9 cellular contexts compared by ENCODE assay signal in genomic region chr12:8823565-8824300, GRCh38. TPM values are rescaled to one million over a fixed set of nuclear protein-coding genes. Genes with fewer than 3 reads are reported as not detected.
DNase-seq lines count a peak whose midpoint lies in the region; ATAC-seq, FAIRE-seq and TF ChIP-seq lines count a peak whose summit lies in the region.
"Had no signal": no experiment of that assay in that cellular context is flagged by ENCODE, and none has a peak within 500 bp of the region (broad histone marks: within the 10 kb centered on the region; RNA-seq: fewer than 3 reads in every experiment).

No MANE protein-coding gene starts in this region.

- POLR2A ChIA-PET in A673 (lab: Charles Lee; ENCODE audit: low non-redundant PET), result no interaction called here

- peak; percentile 43 for DNase-seq in A673 (ENCODE audit: low spot score)
- no peak for DNase-seq in HFF-Myc (ENCODE audit: extremely low read depth, low read depth)
- DNase-seq in bronchial epithelial cell (ENCODE audit: low read depth), result no peak
- no peak for DNase-seq in left lobe of liver (ENCODE audit: low spot score)
- no peak for DNase-seq in mesenteric fat pad (ENCODE audit: low spot score)
- no peak for DNase-seq in GDM1 (lab: John Stamatoyannopoulos, UW)
- DNase-seq in effector CD4-positive, alpha-beta T cell, result no peak
- DNase-seq in activated CD8-positive, alpha-beta memory T cell treated with anti-CD3 and anti-CD28 coated beads, Interleukin-2, amount 10 ng/mL, durations not matched to agents 7 days and 5 days, result no peak
- DNase-seq: activated CD4-positive, alpha-beta memory T cell treated with anti-CD3 and anti-CD28 coated beads, Interleukin-2, amount 10 ng/mL, durations not matched to agents 7 days and 5 days had no signal

- H3K9me3 Mint-ChIP-seq in activated CD8-positive, alpha-beta memory T cell treated with anti-CD3 and anti-CD28 coated beads, Interleukin-2, amount 10 ng/mL, durations not matched to agents 7 days and 5 days (ENCODE audit: low read depth), result no peaks in the 10 kb centered on the region
- H3K9me3 Mint-ChIP-seq: activated CD4-positive, alpha-beta memory T cell treated with anti-CD3 and anti-CD28 coated beads, Interleukin-2, amount 10 ng/mL, durations not matched to agents 7 days and 5 days had no signal

- H3K9me3 ChIP-seq in A673 (ENCODE audit: low read depth, low read length, poor library complexity, severe bottlenecking), result no peaks in the 10 kb centered on the region

- no peaks in the 10 kb centered on the region for H3K36me3 Mint-ChIP-seq in activated CD8-positive, alpha-beta memory T cell treated with anti-CD3 and anti-CD28 coated beads, Interleukin-2, amount 10 ng/mL, durations not matched to agents 7 days and 5 days

- ATAC-seq in left lobe of liver, result peak; percentile 53
- ATAC-seq in activated CD8-positive, alpha-beta memory T cell treated with anti-CD3 and anti-CD28 coated beads, Interleukin-2, amount 10 ng/mL, durations not matched to agents 7 days and 5 days, result no peak

- H3K36me3 ChIP-seq in A673 (ENCODE audit: insufficient read depth, low read length, poor library complexity, severe bottlenecking) (no peaks in the 10 kb centered on the region), bronchial epithelial cell (ENCODE audit: control insufficient read depth, insufficient read depth, low read length) (no peaks in the 10 kb centered on the region)

- no peaks in the 10 kb centered on the region for H3K4me1 ChIP-seq in A673 (ENCODE audit: insufficient read depth, low read length, poor library complexity, severe bottlenecking)

- no peak overlapping the region for H3K4me3 Mint-ChIP-seq in activated CD8-positive, alpha-beta memory T cell treated with anti-CD3 and anti-CD28 coated beads, Interleukin-2, amount 10 ng/mL, durations not matched to agents 7 days and 5 days
- H3K4me3 Mint-ChIP-seq: activated CD4-positive, alpha-beta memory T cell treated with anti-CD3 and anti-CD28 coated beads, Interleukin-2, amount 10 ng/mL, durations not matched to agents 7 days and 5 days had no signal

- FAIRE-seq in bronchial epithelial cell (lab: Jason Lieb, UNC), result no peak

- peak; percentile 66 for TF ChIP-seq CTCF in A673 (conservative IDR thresholded peaks at IDR 0.05; ENCODE audit: low read depth, low read length)
- TF ChIP-seq CTCF in HFF-Myc (IDR thresholded peaks at IDR 0.05; ENCODE audit: low read depth, low read length, missing control alignments), result peak; percentile 71
- peak; percentile 43 for TF ChIP-seq CTCF in bronchial epithelial cell (IDR thresholded peaks at IDR 0.05; ENCODE audit: insufficient read depth, low read length, severe bottlenecking)

- H3K4me3 ChIP-seq in A673 (ENCODE audit: low read depth, low read length, poor library complexity, severe bottlenecking) (no peak overlapping the region), HFF-Myc (replicated peaks; ENCODE audit: low read depth, low read length) (no peak overlapping the region), bronchial epithelial cell (ENCODE audit: low read depth, low read length) (peak overlapping the region; percentile 13)

- peaks cover 16% of the 10 kb centered on the region for H3K27me3 Mint-ChIP-seq in activated CD8-positive, alpha-beta memory T cell treated with anti-CD3 and anti-CD28 coated beads, Interleukin-2, amount 10 ng/mL, durations not matched to agents 7 days and 5 days

- CTCF ChIA-PET in A673 (lab: Charles Lee), result interaction anchor here (0.8 to 1.6 kb wide), 4 partner anchors 36 to 226 kb away, joined by 3 to 5 read pairs (median 4); no protein-coding TSS in a partner anchor
- CTCF ChIA-PET in activated CD8-positive, alpha-beta memory T cell treated with anti-CD3 and anti-CD28 coated beads, Interleukin-2, amount 10 ng/mL, durations not matched to agents 7 days and 5 days (lab: Charles Lee), result no interaction called here

- H3K27ac ChIP-seq in A673 (ENCODE audit: low read depth, low read length, poor library complexity, severe bottlenecking), result no peak overlapping the region

- intact Hi-C loops in A673 (cut with micrococcal nuclease; ENCODE audit: unreplicated experiment), result no loop called here

- H3K27me3 ChIP-seq in A673 (replicated peaks; ENCODE audit: insufficient read depth, low read depth, low read length, poor library complexity), result no peaks in the 10 kb centered on the region
- H3K27me3 ChIP-seq in bronchial epithelial cell (ENCODE audit: control insufficient read depth, insufficient read depth, low read length), result no peaks in the 10 kb centered on the region

- no peak overlapping the region for H3K27ac Mint-ChIP-seq in activated CD8-positive, alpha-beta memory T cell treated with anti-CD3 and anti-CD28 coated beads, Interleukin-2, amount 10 ng/mL, durations not matched to agents 7 days and 5 days
- H3K27ac Mint-ChIP-seq: activated CD4-positive, alpha-beta memory T cell treated with anti-CD3 and anti-CD28 coated beads, Interleukin-2, amount 10 ng/mL, durations not matched to agents 7 days and 5 days had no signal

- H3K4me1 Mint-ChIP-seq in activated CD8-positive, alpha-beta memory T cell treated with anti-CD3 and anti-CD28 coated beads, Interleukin-2, amount 10 ng/mL, durations not matched to agents 7 days and 5 days, result no peaks in the 10 kb centered on the region
- H3K4me1 Mint-ChIP-seq: activated CD4-positive, alpha-beta memory T cell treated with anti-CD3 and anti-CD28 coated beads, Interleukin-2, amount 10 ng/mL, durations not matched to agents 7 days and 5 days had no signal

- no TSS peak for BruUV-seq in A673 (replicated peaks; lab: Mats Ljungman, UMichigan)

RNA-seq across cellular contexts. Expression of gene A2ML1, which starts 1.3 kb away (rescaled TPM):
- total RNA-seq in A673 (2021) (2.3 and 3.3 TPM in 2 replicates), bronchial epithelial cell (61.9 and 258 TPM in 2 replicates), left lobe of liver (not detected), mesenteric fat pad (not detected)
- total RNA-seq in activated CD8-positive, alpha-beta memory T cell treated with anti-CD3 and anti-CD28 coated beads, Interleukin-2, amount 10 ng/mL, durations not matched to agents 7 days and 5 days, result not detected
- total RNA-seq: activated CD4-positive, alpha-beta memory T cell treated with anti-CD3 and anti-CD28 coated beads, Interleukin-2, amount 10 ng/mL, durations not matched to agents 7 days and 5 days had no signal

Comparison
In these comparisons a context has a peak if more than half of its experiments do, and no peak if none do; other contexts are left out.
1. RNA of gene A2ML1, which starts 1.3 kb away (total RNA-seq): 61.9 to 258 TPM in bronchial epithelial cell; 2.3 to 3.3 TPM in A673, not detected in left lobe of liver (single experiment), not detected in mesenteric fat pad (single experiment) and not detected in activated CD8-positive, alpha-beta memory T cell treated with anti-CD3 and anti-CD28 coated beads, Interleukin-2, amount 10 ng/mL, durations not matched to agents 7 days and 5 days; every median in the first group is over 10 times any median in the second.
2. Peak in every context shown above with its lines, with median percentiles within 50 percentile points of each other: CTCF ChIP-seq.